25 cellular contexts compared by ENCODE assay signal in the genomic region with DNA sequence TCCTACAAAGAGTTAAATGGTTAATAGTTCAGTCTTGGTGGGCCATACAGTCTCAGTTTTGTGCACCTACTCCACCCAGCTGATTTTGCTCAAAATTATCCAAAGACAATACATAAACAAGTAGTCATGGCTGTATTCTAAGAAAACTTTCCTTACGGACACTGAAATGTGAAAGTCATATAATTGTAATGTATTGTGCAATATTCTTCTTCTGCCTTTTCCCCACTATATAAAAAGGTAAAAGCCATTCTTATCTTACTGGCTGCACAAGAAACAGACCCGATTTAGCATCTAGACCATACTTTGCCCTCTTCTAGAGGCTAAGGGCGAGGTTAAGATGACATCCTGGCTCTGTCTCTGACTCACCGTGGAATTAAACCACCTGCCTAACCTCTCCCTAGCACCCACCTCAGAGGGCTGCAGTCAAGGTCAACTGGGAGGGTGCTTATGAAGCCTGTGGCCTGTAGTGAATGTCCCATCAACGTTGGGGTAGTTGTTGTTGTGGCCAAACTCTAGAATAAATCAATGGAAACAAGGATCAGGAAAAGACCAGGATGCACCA.
"Had no signal": no experiment of that assay in that cellular context is flagged by ENCODE, and none has a peak within 500 bp of the region (broad histone marks: within the 10 kb centered on the region; RNA-seq: fewer than 3 reads in every experiment).

No MANE protein-coding gene starts in this region.

- ATAC-seq: activated CD4-positive, alpha-beta T cell treated with anti-CD3 and anti-CD28 coated beads for 36 hours; activated CD8-positive, alpha-beta T cell treated with anti-CD3 and anti-CD28 coated beads, Interleukin-2, amount 10 ng/mL, durations not matched to agents 7 days and 5 days; T-helper 17 cell had no signal

- H3K9me3 ChIP-seq: breast epithelium, MG63 had no signal

- FAIRE-seq: RCC 7860 had no signal

- H3K9me3 Mint-ChIP-seq: activated naive CD4-positive, alpha-beta T cell treated with anti-CD3 and anti-CD28 coated beads, Interleukin-2, amount 50 U/mL, for 24 hours; activated T-helper 1 cell treated with anti-CD3 and anti-CD28 coated beads, Interleukin-12 subunit alpha, Interleukin-12 subunit beta, Interleukin-2, Interleukin-4 antibody, amounts not matched to agents 30 ng/mL and 10 ng/mL and 1 ng/mL, durations not matched to agents 14 hours and 24 hours and 36 hours had no signal

- H3K4me3 Mint-ChIP-seq: activated CD4-positive, alpha-beta T cell treated with anti-CD3 and anti-CD28 coated beads for 36 hours; activated CD8-positive, alpha-beta T cell treated with anti-CD3 and anti-CD28 coated beads, Interleukin-2, amount 10 ng/mL, durations not matched to agents 7 days and 5 days; activated naive CD4-positive, alpha-beta T cell treated with anti-CD3 and anti-CD28 coated beads, Interleukin-2, amount 50 U/mL, for 24 hours; activated T-cell treated with anti-CD3 and anti-CD28 coated beads, Interleukin-2, amount 50 U/mL, for 24 hours; activated T-helper 1 cell treated with anti-CD3 and anti-CD28 coated beads, Interleukin-12 subunit alpha, Interleukin-12 subunit beta, Interleukin-2, Interleukin-4 antibody, amounts not matched to agents 30 ng/mL and 10 ng/mL and 1 ng/mL, durations not matched to agents 14 hours and 24 hours and 36 hours; T-helper 17 cell had no signal

- H3K36me3 Mint-ChIP-seq: activated naive CD4-positive, alpha-beta T cell treated with anti-CD3 and anti-CD28 coated beads, Interleukin-2, amount 50 U/mL, for 24 hours had no signal

- H3K4me1 Mint-ChIP-seq: activated CD4-positive, alpha-beta T cell treated with anti-CD3 and anti-CD28 coated beads for 36 hours; activated naive CD4-positive, alpha-beta T cell treated with anti-CD3 and anti-CD28 coated beads, Interleukin-2, amount 50 U/mL, for 24 hours; T-helper 17 cell had no signal

- H3K27me3 ChIP-seq: breast epithelium had no signal

- DNase-seq: activated CD4-positive, alpha-beta T cell treated with anti-CD3 and anti-CD28 coated beads for 36 hours; activated CD4-positive, alpha-beta T cell treated with anti-CD3 and anti-CD28 coated beads, Interleukin-2, amount 50 U/mL, for 4 hours; activated CD4-positive, CD25-positive, alpha-beta regulatory T cell; activated CD8-positive, alpha-beta T cell treated with anti-CD3 and anti-CD28 coated beads, Interleukin-2, amount 10 ng/mL, durations not matched to agents 7 days and 5 days; activated effector memory CD4-positive, alpha-beta T cell treated with Interleukin-2 at 50 U/mL for 16 hours; activated naive CD4-positive, alpha-beta T cell; activated T-cell treated with anti-CD3 and anti-CD28 coated beads, Interleukin-2, amount 50 U/mL, for 24 hours; aorta; caudate nucleus; MG63; MV-4-11; NCI-H1092 treated with DMSO at 0.1 percent for 48 hours; NCI-H1417 treated with DMSO at 0.1 percent for 48 hours; NCI-H1694; NCI-H2029 treated with DMSO at 0.1 percent for 48 hours; NCI-H345; NCI-H510A treated with DMSO at 0.1 percent for 48 hours; NCI-H69; SHP77 treated with DMSO at 0.1 percent for 48 hours; T-helper 17 cell; T-helper 9 cell had no signal

- H3K4me3 ChIP-seq: breast epithelium, MG63 had no signal

- H3K27ac ChIP-seq: breast epithelium had no signal

- H3K27me3 Mint-ChIP-seq: activated CD4-positive, alpha-beta T cell treated with anti-CD3 and anti-CD28 coated beads for 36 hours; activated naive CD4-positive, alpha-beta T cell treated with anti-CD3 and anti-CD28 coated beads, Interleukin-2, amount 50 U/mL, for 24 hours; activated T-cell treated with anti-CD3 and anti-CD28 coated beads, Interleukin-2, amount 50 U/mL, for 24 hours had no signal

- H3K27ac Mint-ChIP-seq: activated CD4-positive, alpha-beta T cell treated with anti-CD3 and anti-CD28 coated beads for 36 hours; activated CD8-positive, alpha-beta T cell treated with anti-CD3 and anti-CD28 coated beads, Interleukin-2, amount 10 ng/mL, durations not matched to agents 7 days and 5 days; activated naive CD4-positive, alpha-beta T cell treated with anti-CD3 and anti-CD28 coated beads, Interleukin-2, amount 50 U/mL, for 24 hours; activated T-cell treated with anti-CD3 and anti-CD28 coated beads, Interleukin-2, amount 50 U/mL, for 24 hours; activated T-helper 1 cell treated with anti-CD3 and anti-CD28 coated beads, Interleukin-12 subunit alpha, Interleukin-12 subunit beta, Interleukin-2, Interleukin-4 antibody, amounts not matched to agents 30 ng/mL and 10 ng/mL and 1 ng/mL, durations not matched to agents 14 hours and 24 hours and 36 hours; T-helper 17 cell had no signal

- H3K36me3 ChIP-seq: breast epithelium, MG63 had no signal
